ENCODE assay signal across 8 cellular contexts in genomic region chr14:69636051-69636639, GRCh38. TPM values are rescaled to one million over a fixed set of nuclear protein-coding genes. Genes with fewer than 3 reads are reported as not detected.
DNase-seq lines count a peak whose midpoint lies in the region; ATAC-seq and TF ChIP-seq lines count a peak whose summit lies in the region.

No MANE protein-coding gene starts in this region.

- ATAC-seq in Right ventricle myocardium inferior (peak; percentile 34), natural killer cell (peak; percentile 32 to 45 (median 41)), HG03565 (IDR thresholded peaks at IDR 0.05; ENCODE audit: unreplicated experiment) (no peak), GM21717 (IDR thresholded peaks at IDR 0.05; ENCODE audit: unreplicated experiment) (no peak), GM18861 (IDR thresholded peaks at IDR 0.05; ENCODE audit: unreplicated experiment) (no peak)
- peak; percentile 66 for ATAC-seq in activated naive CD8-positive, alpha-beta T cell treated with anti-CD3 and anti-CD28 coated beads, Interleukin-2, amount 10 ng/mL, durations not matched to agents 7 days and 5 days (ENCODE audit: low read depth)

- H3K27me3 Mint-ChIP-seq in activated naive CD8-positive, alpha-beta T cell treated with anti-CD3 and anti-CD28 coated beads, Interleukin-2, amount 10 ng/mL, durations not matched to agents 7 days and 5 days: no peaks in the 10 kb centered on the region
- H3K27me3 Mint-ChIP-seq in natural killer cell (ENCODE audit: low read depth in 2 of 2): no peaks in the 10 kb centered on the region

- H3K4me3 Mint-ChIP-seq in activated naive CD8-positive, alpha-beta T cell treated with anti-CD3 and anti-CD28 coated beads, Interleukin-2, amount 10 ng/mL, durations not matched to agents 7 days and 5 days: peak overlapping the region; percentile 63
- peak overlapping the region; percentile 72 for H3K4me3 Mint-ChIP-seq in natural killer cell

- TF ChIP-seq CTCF in natural killer cell (IDR thresholded peaks at IDR 0.05): no peak

- H3K9me3 Mint-ChIP-seq in activated naive CD8-positive, alpha-beta T cell treated with anti-CD3 and anti-CD28 coated beads, Interleukin-2, amount 10 ng/mL, durations not matched to agents 7 days and 5 days: peaks cover 5% of the 10 kb centered on the region
- peaks cover 0 to 2% of the 10 kb centered on the region in 2 donors for H3K9me3 Mint-ChIP-seq in natural killer cell

- peaks cover 16% of the 10 kb centered on the region for H3K36me3 Mint-ChIP-seq in activated naive CD8-positive, alpha-beta T cell treated with anti-CD3 and anti-CD28 coated beads, Interleukin-2, amount 10 ng/mL, durations not matched to agents 7 days and 5 days
- H3K36me3 Mint-ChIP-seq in natural killer cell: peaks cover 5% of the 10 kb centered on the region

- peaks cover 71% of the 10 kb centered on the region for H3K4me1 Mint-ChIP-seq in activated naive CD8-positive, alpha-beta T cell treated with anti-CD3 and anti-CD28 coated beads, Interleukin-2, amount 10 ng/mL, durations not matched to agents 7 days and 5 days
- peaks cover 94 to 98% of the 10 kb centered on the region in 2 donors for H3K4me1 Mint-ChIP-seq in natural killer cell

- peak overlapping the region; percentile 88 for H3K27ac Mint-ChIP-seq in activated naive CD8-positive, alpha-beta T cell treated with anti-CD3 and anti-CD28 coated beads, Interleukin-2, amount 10 ng/mL, durations not matched to agents 7 days and 5 days
- H3K27ac Mint-ChIP-seq in natural killer cell: peak overlapping the region; percentile 90 to 93

- DNase-seq in Right ventricle myocardium inferior (ENCODE audit: missing footprints) (no peak), cardiac septum (ENCODE audit: low spot score) (no peak), natural killer cell (no peak), GF-D8 (lab: John Stamatoyannopoulos, UW) (no peak)
- no peak for DNase-seq in activated naive CD8-positive, alpha-beta T cell treated with anti-CD3 and anti-CD28 coated beads, Interleukin-2, amount 10 ng/mL, durations not matched to agents 7 days and 5 days

- intact Hi-C loops in Right ventricle myocardium inferior (cut with DNase I) (no loop called here), cardiac septum (cut with DNase I) (no loop called here), natural killer cell (cut with micrococcal nuclease) (no loop called here)

- POLR2A ChIA-PET in activated naive CD8-positive, alpha-beta T cell treated with anti-CD3 and anti-CD28 coated beads, Interleukin-2, amount 10 ng/mL, durations not matched to agents 7 days and 5 days (lab: Charles Lee): interaction anchor here (1.1 to 2.7 kb wide), 7 partner anchors 9 to 131 kb away, joined by 3 to 19 read pairs (median 4); partner anchors contain the start of genes SRSF5 and SUSD6

RNA-seq across cellular contexts. Expression of gene SUSD6, which starts 24.7 kb away (rescaled TPM):
- total RNA-seq in Right ventricle myocardium inferior: 22.4 TPM
- total RNA-seq in cardiac septum: 26.9 TPM
- total RNA-seq in activated naive CD8-positive, alpha-beta T cell treated with anti-CD3 and anti-CD28 coated beads, Interleukin-2, amount 10 ng/mL, durations not matched to agents 7 days and 5 days: 10 to 100 TPM; 42.9 to 44.5 TPM
- 100 to 1,000 TPM; 119 to 144 (median 140) TPM for total RNA-seq in natural killer cell

Comparison
In these comparisons a context has a peak if more than half of its experiments do, and no peak if none do; other contexts are left out.
1. ATAC-seq: peak in Right ventricle myocardium inferior (single experiment), activated naive CD8-positive, alpha-beta T cell treated with anti-CD3 and anti-CD28 coated beads, Interleukin-2, amount 10 ng/mL, durations not matched to agents 7 days and 5 days (single experiment) and natural killer cell (3 of 3); none in HG03565 (single experiment), GM21717 (single experiment) and GM18861 (single experiment).